ENCODE assay signal across 14 cellular contexts in genomic region chr1:190759807-190760206, GRCh38.
DNase-seq lines count a peak whose midpoint lies in the region; ATAC-seq and TF ChIP-seq lines count a peak whose summit lies in the region.
"Had no signal": no experiment of that assay in that cellular context is flagged by ENCODE, and none has a peak within 500 bp of the region (broad histone marks: within the 10 kb centered on the region; RNA-seq: fewer than 3 reads in every experiment).

No MANE protein-coding gene starts in this region.

- H3K27ac ChIP-seq in psoas muscle, result no peak overlapping the region
- H3K27ac ChIP-seq: coronary artery, skin epidermis, VCaP had no signal

- intact Hi-C loops in psoas muscle (cut with DNase I), result no loop called here

- H3K4me1 ChIP-seq in BE2C (no peaks in the 10 kb centered on the region), psoas muscle (no peaks in the 10 kb centered on the region)

- DNase-seq in erythroblast (lab: John Stamatoyannopoulos, UW) (peak; percentile 38 to 85), activated gamma-delta T cell (lab: John Stamatoyannopoulos, UW) (no peak), BE2C (no peak), hippocampal formation (lab: John Stamatoyannopoulos, UW) (no peak), psoas muscle (no peak)
- DNase-seq: activated effector memory CD4-positive, alpha-beta T cell treated with anti-CD3 and anti-CD28 coated beads, Interleukin-2, amount 50 U/mL, for 16 hours; Karpas-422; NCI-H774 had no signal

- H3K9me3 ChIP-seq in BE2C (no peaks in the 10 kb centered on the region), psoas muscle (no peaks in the 10 kb centered on the region)

- H3K36me3 ChIP-seq in BE2C (no peaks in the 10 kb centered on the region), psoas muscle (ENCODE audit: insufficient read depth in 1 of 2, low read depth in 1 of 2) (no peaks in the 10 kb centered on the region)

- no peak for TF ChIP-seq CTCF in BE2C (IDR thresholded peaks at IDR 0.05; ENCODE audit: low read depth, low read length)
- TF ChIP-seq CTCF in psoas muscle (IDR thresholded peaks at IDR 0.05), result no peak

- H3K27me3 ChIP-seq in BE2C (no peaks in the 10 kb centered on the region), psoas muscle (ENCODE audit: insufficient read depth in 3 of 3, low read length in 2 of 3) (no peaks in the 10 kb centered on the region)

- H3K4me3 ChIP-seq in BE2C (ENCODE audit: low read depth, low read length), result no peak overlapping the region
- H3K4me3 ChIP-seq in psoas muscle, result no peak overlapping the region
- H3K4me3 ChIP-seq: coronary artery, skin epidermis had no signal

- peak; percentile 80 for ATAC-seq in GM18907 (IDR thresholded peaks at IDR 0.05; ENCODE audit: unreplicated experiment)
- peak; percentile 98 for ATAC-seq in HG02642 (IDR thresholded peaks at IDR 0.05; ENCODE audit: poor library complexity, unreplicated experiment)
- ATAC-seq in HG03520 (IDR thresholded peaks at IDR 0.05; ENCODE audit: unreplicated experiment), result peak; percentile 91
- ATAC-seq in psoas muscle, result no peak

- TF ChIP-seq POLR2A in erythroblast (IDR thresholded peaks at IDR 0.05; ENCODE audit: low read length), result no peak

Comparison
In these comparisons a context has a peak if more than half of its experiments do, and no peak if none do; other contexts are left out.
1. ATAC-seq: peak in GM18907 (single experiment), HG02642 (single experiment) and HG03520 (single experiment); none in psoas muscle (0 of 4).
2. DNase-seq: peak in erythroblast (2 of 2); none in activated gamma-delta T cell (single experiment), BE2C (single experiment), hippocampal formation (0 of 2) and psoas muscle (0 of 2).